Comparison of ENCODE assay signal across 2 cellular contexts in the genomic region with DNA sequence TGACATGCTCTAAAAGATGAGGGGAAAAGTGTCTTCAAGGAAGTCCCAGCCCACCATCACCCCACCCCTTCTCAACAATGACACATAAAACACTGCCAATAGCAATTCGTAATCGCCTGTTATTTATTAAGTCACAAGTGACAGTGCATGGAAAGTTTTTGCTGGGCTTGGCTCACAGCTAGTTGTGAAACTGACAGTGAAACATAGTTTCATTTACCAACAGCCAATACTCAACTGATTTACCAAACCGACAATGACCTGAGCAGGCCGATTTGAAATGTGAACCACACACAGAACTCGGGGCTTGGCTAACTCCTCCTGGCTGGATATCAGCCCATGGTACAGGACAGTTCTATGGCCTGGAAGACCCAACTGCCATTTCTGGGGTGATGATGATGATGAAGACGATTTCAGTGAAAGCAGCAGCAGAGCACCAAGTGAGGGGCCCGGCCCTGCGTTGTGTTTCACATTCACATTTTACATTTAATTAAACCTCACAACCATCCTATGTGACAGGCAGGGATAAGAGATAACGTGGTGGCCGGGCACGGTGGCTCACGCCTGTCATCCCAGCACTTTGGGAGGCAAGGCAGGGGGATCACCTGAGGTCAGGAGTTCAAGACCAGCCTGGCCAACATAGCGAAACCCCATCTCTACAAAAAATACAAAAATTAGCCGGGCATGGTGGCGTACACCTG.
A peak's percentile ranks its signal among the peaks of the same experiment; 100 is the strongest.
TF ChIP-seq lines count a peak whose summit lies in the region.

No MANE protein-coding gene starts in this region.

TF ChIP-seq in HEK293, 187 proteins besides CTCF, POLR2A, EP300 and RAD21:
- TF ChIP-seq ZBTB1 (tag by site-specific recombination; IDR thresholded peaks at IDR 0.05) (no peak), PRDM1 (tag by site-specific recombination; IDR thresholded peaks at IDR 0.05) (0 out of 2 replicates have a peak, but pooled peaks have one; percentile 43)

TF ChIP-seq in GM12878, 131 proteins besides CTCF, POLR2A, EP300 and RAD21:
- TF ChIP-seq, protein P1, sequence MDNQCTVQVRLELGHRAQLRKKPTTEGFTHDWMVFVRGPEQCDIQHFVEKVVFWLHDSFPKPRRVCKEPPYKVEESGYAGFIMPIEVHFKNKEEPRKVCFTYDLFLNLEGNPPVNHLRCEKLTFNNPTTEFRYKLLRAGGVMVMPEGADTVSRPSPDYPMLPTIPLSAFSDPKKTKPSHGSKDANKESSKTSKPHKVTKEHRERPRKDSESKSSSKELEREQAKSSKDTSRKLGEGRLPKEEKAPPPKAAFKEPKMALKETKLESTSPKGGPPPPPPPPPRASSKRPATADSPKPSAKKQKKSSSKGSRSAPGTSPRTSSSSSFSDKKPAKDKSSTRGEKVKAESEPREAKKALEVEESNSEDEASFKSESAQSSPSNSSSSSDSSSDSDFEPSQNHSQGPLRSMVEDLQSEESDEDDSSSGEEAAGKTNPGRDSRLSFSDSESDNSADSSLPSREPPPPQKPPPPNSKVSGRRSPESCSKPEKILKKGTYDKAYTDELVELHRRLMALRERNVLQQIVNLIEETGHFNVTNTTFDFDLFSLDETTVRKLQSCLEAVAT (IDR thresholded peaks at IDR 0.05), result peak; percentile 88
- TF ChIP-seq GATAD2B (conservative IDR thresholded peaks at IDR 0.05; ENCODE audit: low read depth) (no peak), NBN (IDR thresholded peaks at IDR 0.05) (peak; percentile 70), ATF7 (IDR thresholded peaks at IDR 0.05; ENCODE audit: low read depth) (peak; percentile 66)
- TF ChIP-seq, protein P2, sequence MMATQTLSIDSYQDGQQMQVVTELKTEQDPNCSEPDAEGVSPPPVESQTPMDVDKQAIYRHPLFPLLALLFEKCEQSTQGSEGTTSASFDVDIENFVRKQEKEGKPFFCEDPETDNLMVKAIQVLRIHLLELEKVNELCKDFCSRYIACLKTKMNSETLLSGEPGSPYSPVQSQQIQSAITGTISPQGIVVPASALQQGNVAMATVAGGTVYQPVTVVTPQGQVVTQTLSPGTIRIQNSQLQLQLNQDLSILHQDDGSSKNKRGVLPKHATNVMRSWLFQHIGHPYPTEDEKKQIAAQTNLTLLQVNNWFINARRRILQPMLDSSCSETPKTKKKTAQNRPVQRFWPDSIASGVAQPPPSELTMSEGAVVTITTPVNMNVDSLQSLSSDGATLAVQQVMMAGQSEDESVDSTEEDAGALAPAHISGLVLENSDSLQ (IDR thresholded peaks at IDR 0.05), result peak; percentile 67
- TF ChIP-seq, protein P3, sequence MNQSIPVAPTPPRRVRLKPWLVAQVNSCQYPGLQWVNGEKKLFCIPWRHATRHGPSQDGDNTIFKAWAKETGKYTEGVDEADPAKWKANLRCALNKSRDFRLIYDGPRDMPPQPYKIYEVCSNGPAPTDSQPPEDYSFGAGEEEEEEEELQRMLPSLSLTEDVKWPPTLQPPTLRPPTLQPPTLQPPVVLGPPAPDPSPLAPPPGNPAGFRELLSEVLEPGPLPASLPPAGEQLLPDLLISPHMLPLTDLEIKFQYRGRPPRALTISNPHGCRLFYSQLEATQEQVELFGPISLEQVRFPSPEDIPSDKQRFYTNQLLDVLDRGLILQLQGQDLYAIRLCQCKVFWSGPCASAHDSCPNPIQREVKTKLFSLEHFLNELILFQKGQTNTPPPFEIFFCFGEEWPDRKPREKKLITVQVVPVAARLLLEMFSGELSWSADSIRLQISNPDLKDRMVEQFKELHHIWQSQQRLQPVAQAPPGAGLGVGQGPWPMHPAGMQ (IDR thresholded peaks at IDR 0.05; ENCODE audit: borderline replicate concordance), result no peak
- TF ChIP-seq, protein P4, sequence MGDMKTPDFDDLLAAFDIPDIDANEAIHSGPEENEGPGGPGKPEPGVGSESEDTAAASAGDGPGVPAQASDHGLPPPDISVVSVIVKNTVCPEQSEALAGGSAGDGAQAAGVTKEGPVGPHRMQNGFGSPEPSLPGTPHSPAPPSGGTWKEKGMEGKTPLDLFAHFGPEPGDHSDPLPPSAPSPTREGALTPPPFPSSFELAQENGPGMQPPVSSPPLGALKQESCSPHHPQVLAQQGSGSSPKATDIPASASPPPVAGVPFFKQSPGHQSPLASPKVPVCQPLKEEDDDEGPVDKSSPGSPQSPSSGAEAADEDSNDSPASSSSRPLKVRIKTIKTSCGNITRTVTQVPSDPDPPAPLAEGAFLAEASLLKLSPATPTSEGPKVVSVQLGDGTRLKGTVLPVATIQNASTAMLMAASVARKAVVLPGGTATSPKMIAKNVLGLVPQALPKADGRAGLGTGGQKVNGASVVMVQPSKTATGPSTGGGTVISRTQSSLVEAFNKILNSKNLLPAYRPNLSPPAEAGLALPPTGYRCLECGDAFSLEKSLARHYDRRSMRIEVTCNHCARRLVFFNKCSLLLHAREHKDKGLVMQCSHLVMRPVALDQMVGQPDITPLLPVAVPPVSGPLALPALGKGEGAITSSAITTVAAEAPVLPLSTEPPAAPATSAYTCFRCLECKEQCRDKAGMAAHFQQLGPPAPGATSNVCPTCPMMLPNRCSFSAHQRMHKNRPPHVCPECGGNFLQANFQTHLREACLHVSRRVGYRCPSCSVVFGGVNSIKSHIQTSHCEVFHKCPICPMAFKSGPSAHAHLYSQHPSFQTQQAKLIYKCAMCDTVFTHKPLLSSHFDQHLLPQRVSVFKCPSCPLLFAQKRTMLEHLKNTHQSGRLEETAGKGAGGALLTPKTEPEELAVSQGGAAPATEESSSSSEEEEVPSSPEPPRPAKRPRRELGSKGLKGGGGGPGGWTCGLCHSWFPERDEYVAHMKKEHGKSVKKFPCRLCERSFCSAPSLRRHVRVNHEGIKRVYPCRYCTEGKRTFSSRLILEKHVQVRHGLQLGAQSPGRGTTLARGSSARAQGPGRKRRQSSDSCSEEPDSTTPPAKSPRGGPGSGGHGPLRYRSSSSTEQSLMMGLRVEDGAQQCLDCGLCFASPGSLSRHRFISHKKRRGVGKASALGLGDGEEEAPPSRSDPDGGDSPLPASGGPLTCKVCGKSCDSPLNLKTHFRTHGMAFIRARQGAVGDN (IDR thresholded peaks at IDR 0.05), result peak; percentile 66; the same call in 1 of the 2 replicates
